In genomic region chr3:33787328-33788009, GRCh38 we compare ENCODE assay signal across 8 cellular contexts. TPM values are rescaled to one million over a fixed set of nuclear protein-coding genes. Genes with fewer than 3 reads are reported as not detected.
DNase-seq lines count a peak whose midpoint lies in the region; ATAC-seq and TF ChIP-seq lines count a peak whose summit lies in the region.

No MANE protein-coding gene starts in this region.

- peaks cover 22% of the 10 kb centered on the region; the same call in 1 of the 2 replicates for H3K27me3 ChIP-seq in HUES64 (ENCODE audit: insufficient read depth, low read length)
- H3K27me3 ChIP-seq in neural progenitor cell = peaks cover 30% of the 10 kb centered on the region
- no peaks in the 10 kb centered on the region for H3K27me3 ChIP-seq in thoracic aorta (replicated peaks; ENCODE audit: insufficient read depth)

- peak overlapping the region; percentile 12; the same call in 1 of the 2 replicates for H3K9ac ChIP-seq in HUES64 (ENCODE audit: low read depth, low read length)
- H3K9ac ChIP-seq in neural progenitor cell = no peak overlapping the region

- intact Hi-C loops in activated T-helper 2 cell treated with anti-CD3 and anti-CD28 coated beads, Interferon-gamma antibody, Interleukin-2, Interleukin-4, amounts not matched to agents 10 μg/mL and 5 μg/mL and 100 μg/mL, durations not matched to agents 14 hours and 24 hours and 36 hours (cut with micrococcal nuclease) = loop anchor here (1.0 kb wide), 2 partner anchors 151 to 656 kb away; no protein-coding TSS in a partner anchor

- H2AFZ ChIP-seq in neural progenitor cell (replicated peaks) = peak overlapping the region; percentile 82

- TF ChIP-seq CTCF in neural progenitor cell (IDR thresholded peaks at IDR 0.05) (peak; percentile 88), thoracic aorta (IDR thresholded peaks at IDR 0.05) (peak; percentile 74)

- H3K4me3 Mint-ChIP-seq in activated T-helper 2 cell treated with anti-CD3 and anti-CD28 coated beads, Interferon-gamma antibody, Interleukin-2, Interleukin-4, amounts not matched to agents 10 μg/mL and 5 μg/mL and 100 μg/mL, durations not matched to agents 14 hours and 24 hours and 36 hours (ENCODE audit: low read depth) = no peak overlapping the region
- peak overlapping the region; percentile 71 for H3K4me3 Mint-ChIP-seq in neural progenitor cell

- H4K20me1 ChIP-seq in neural progenitor cell (ENCODE audit: low read depth) = no peaks in the 10 kb centered on the region

- H3K9me3 Mint-ChIP-seq in activated T-helper 2 cell treated with anti-CD3 and anti-CD28 coated beads, Interferon-gamma antibody, Interleukin-2, Interleukin-4, amounts not matched to agents 10 μg/mL and 5 μg/mL and 100 μg/mL, durations not matched to agents 14 hours and 24 hours and 36 hours = no peaks in the 10 kb centered on the region
- no peaks in the 10 kb centered on the region for H3K9me3 Mint-ChIP-seq in neural progenitor cell

- H3K4me2 ChIP-seq in neural progenitor cell = peak overlapping the region; percentile 79

- peaks cover 7% of the 10 kb centered on the region for H3F3A ChIP-seq in neural progenitor cell (ENCODE audit: low read depth)

- H3K4me1 ChIP-seq in HUES64 (ENCODE audit: insufficient read depth, low read length) = peaks cover 20% of the 10 kb centered on the region
- H3K4me1 ChIP-seq in neural progenitor cell = peaks cover 21% of the 10 kb centered on the region
- H3K4me1 ChIP-seq in thoracic aorta (ENCODE audit: control insufficient read depth in 1 of 2, low read depth in 2 of 2) = peaks cover 0 to 8% of the 10 kb centered on the region in 2 donors

- peak; percentile 12 for DNase-seq in DMS53 treated with DMSO at 0.1 percent for 48 hours (lab: John Stamatoyannopoulos, UW; ENCODE audit: unreplicated experiment)
- peak; percentile 83 for DNase-seq in RKO (ENCODE audit: low spot score)
- DNase-seq in activated T-helper 2 cell treated with anti-CD3 and anti-CD28 coated beads, Interferon-gamma antibody, Interleukin-2, Interleukin-4, amounts not matched to agents 10 μg/mL and 5 μg/mL and 100 μg/mL, durations not matched to agents 14 hours and 24 hours and 36 hours (ENCODE audit: low spot score) = peak; percentile 34
- peak; percentile 66 for DNase-seq in fibroblast of the conjunctiva (ENCODE audit: low read depth)
- DNase-seq in neural progenitor cell (ENCODE audit: low spot score) = peak; percentile 83
- DNase-seq in thoracic aorta (ENCODE audit: low spot score) = peak; percentile 6

- H3K36me3 ChIP-seq in HUES64 (ENCODE audit: insufficient read depth, low read length) (no peaks in the 10 kb centered on the region), neural progenitor cell (no peaks in the 10 kb centered on the region), thoracic aorta (no peaks in the 10 kb centered on the region)

- no peak overlapping the region for H3K27ac Mint-ChIP-seq in activated T-helper 2 cell treated with anti-CD3 and anti-CD28 coated beads, Interferon-gamma antibody, Interleukin-2, Interleukin-4, amounts not matched to agents 10 μg/mL and 5 μg/mL and 100 μg/mL, durations not matched to agents 14 hours and 24 hours and 36 hours
- no peak overlapping the region for H3K27ac Mint-ChIP-seq in neural progenitor cell

- H3K27ac ChIP-seq in HUES64 (ENCODE audit: low read depth, low read length) (no peak overlapping the region), neural progenitor cell (no peak overlapping the region), thoracic aorta (no peak overlapping the region)

- WGBS in HUES64 = 7% methylated on average over 13 of the region's 15 CpGs

- H3K79me2 ChIP-seq in neural progenitor cell (ENCODE audit: low read depth) = no peaks in the 10 kb centered on the region

- H3K4me1 Mint-ChIP-seq in activated T-helper 2 cell treated with anti-CD3 and anti-CD28 coated beads, Interferon-gamma antibody, Interleukin-2, Interleukin-4, amounts not matched to agents 10 μg/mL and 5 μg/mL and 100 μg/mL, durations not matched to agents 14 hours and 24 hours and 36 hours (ENCODE audit: low read depth) = peaks cover 14% of the 10 kb centered on the region
- peaks cover 11% of the 10 kb centered on the region for H3K4me1 Mint-ChIP-seq in neural progenitor cell

- H3K36me3 Mint-ChIP-seq in activated T-helper 2 cell treated with anti-CD3 and anti-CD28 coated beads, Interferon-gamma antibody, Interleukin-2, Interleukin-4, amounts not matched to agents 10 μg/mL and 5 μg/mL and 100 μg/mL, durations not matched to agents 14 hours and 24 hours and 36 hours (ENCODE audit: low read depth) = no peaks in the 10 kb centered on the region
- no peaks in the 10 kb centered on the region for H3K36me3 Mint-ChIP-seq in neural progenitor cell

- H3K9me3 ChIP-seq in HUES64 (ENCODE audit: insufficient read depth, low read depth, low read length) = no peaks in the 10 kb centered on the region
- no peaks in the 10 kb centered on the region for H3K9me3 ChIP-seq in neural progenitor cell (ENCODE audit: low read depth)
- no peaks in the 10 kb centered on the region for H3K9me3 ChIP-seq in thoracic aorta

- peak; percentile 87 for ATAC-seq in GM21423 (IDR thresholded peaks at IDR 0.05; ENCODE audit: unreplicated experiment)
- peak; percentile 75 for ATAC-seq in thoracic aorta (ENCODE audit: insufficient number of reproducible peaks, low FRiP score, low read depth)

- H3K27me3 Mint-ChIP-seq in activated T-helper 2 cell treated with anti-CD3 and anti-CD28 coated beads, Interferon-gamma antibody, Interleukin-2, Interleukin-4, amounts not matched to agents 10 μg/mL and 5 μg/mL and 100 μg/mL, durations not matched to agents 14 hours and 24 hours and 36 hours (ENCODE audit: low read depth) = peaks cover 23% of the 10 kb centered on the region
- H3K27me3 Mint-ChIP-seq in neural progenitor cell (ENCODE audit: insufficient read depth, low read depth) = peaks cover 2% of the 10 kb centered on the region

- H3K4me3 ChIP-seq in HUES64 (ENCODE audit: low read length) = peak overlapping the region; percentile 32
- peak overlapping the region; percentile 41 for H3K4me3 ChIP-seq in neural progenitor cell
- H3K4me3 ChIP-seq in thoracic aorta = peak overlapping the region; percentile 62

RNA-seq across cellular contexts. Expression of gene PDCD6IP, which starts 11.0 kb away (rescaled TPM):
- 50.7 TPM for polyA plus RNA-seq in HUES64 (2013, experiment 1 of 2)
- polyA plus RNA-seq in HUES64 (2013, experiment 2 of 2) = 59.7 TPM
- total RNA-seq in activated T-helper 2 cell treated with anti-CD3 and anti-CD28 coated beads, Interferon-gamma antibody, Interleukin-2, Interleukin-4, amounts not matched to agents 10 μg/mL and 5 μg/mL and 100 μg/mL, durations not matched to agents 14 hours and 24 hours and 36 hours = 180 and 190 TPM in 2 replicates
- 85.2 and 93.7 TPM in 2 replicates for total RNA-seq in neural progenitor cell (ENCODE audit: low replicate concordance)
- total RNA-seq in thoracic aorta = 100 to 1,000 TPM; 117 to 151 TPM

Comparison
In these comparisons a context has a peak if more than half of its experiments do, and no peak if none do; other contexts are left out.
1. DNase-seq: peak in every context shown above with its lines; median percentile 83 in RKO; 83 in neural progenitor cell; 66 in fibroblast of the conjunctiva; 34 in activated T-helper 2 cell treated with anti-CD3 and anti-CD28 coated beads, Interferon-gamma antibody, Interleukin-2, Interleukin-4, amounts not matched to agents 10 μg/mL and 5 μg/mL and 100 μg/mL, durations not matched to agents 14 hours and 24 hours and 36 hours; 12 in DMS53 treated with DMSO at 0.1 percent for 48 hours; 6 in thoracic aorta.